8 cellular contexts compared by ENCODE assay signal in genomic region chr5:38382898-38383297, GRCh38.
DNase-seq lines count a peak whose midpoint lies in the region; ATAC-seq and TF ChIP-seq lines count a peak whose summit lies in the region.

No MANE protein-coding gene starts in this region.

- no peaks in the 10 kb centered on the region for H3K36me3 ChIP-seq in neutrophil

- H3K27me3 ChIP-seq in neutrophil, result peaks cover 42% of the 10 kb centered on the region

- TF ChIP-seq CTCF in fibroblast of the aortic adventitia (IDR thresholded peaks at IDR 0.05; ENCODE audit: insufficient read depth, low read length) (peak; percentile 88), neutrophil (IDR thresholded peaks at IDR 0.05) (peak; percentile 48)

- H3K4me3 ChIP-seq in fibroblast of the aortic adventitia (ENCODE audit: low read depth, low read length) (no peak overlapping the region), neutrophil (ENCODE audit: low read depth in 1 of 2, low read length in 1 of 2) (no peak overlapping the region)

- no peak overlapping the region for H3K27ac ChIP-seq in neutrophil

- H3K9me3 ChIP-seq in neutrophil, result no peaks in the 10 kb centered on the region

- ATAC-seq in GM21619 (IDR thresholded peaks at IDR 0.05; ENCODE audit: unreplicated experiment), result peak; percentile 97

- H3K4me1 ChIP-seq in neutrophil (ENCODE audit: control insufficient read depth in 1 of 2, insufficient read depth in 1 of 2, low read depth in 1 of 2, low read length in 1 of 2), result no peaks in the 10 kb centered on the region

- DNase-seq in ELF-1 (ENCODE audit: low read depth, low spot score), result peak; percentile 79
- DNase-seq in HUDEP-2 (lab: John Stamatoyannopoulos, UW; ENCODE audit: unreplicated experiment in 76 of 76), result peak in 44 of 76 experiments; percentile 1 to 61 (median 16)
- peak; percentile 48 for DNase-seq in NOMO-1 treated with DMSO at 0.1 percent for 48 hours (lab: John Stamatoyannopoulos, UW; ENCODE audit: unreplicated experiment)
- DNase-seq in activated T-cell treated with anti-CD3 and anti-CD28 coated beads for 48 hours (ENCODE audit: low read depth), result peak; percentile 42
- DNase-seq in fibroblast of the aortic adventitia (ENCODE audit: low read depth), result peak; percentile 75
- DNase-seq in ureter (ENCODE audit: low spot score), result peak; percentile 69

Comparison
In these comparisons a context has a peak if more than half of its experiments do, and no peak if none do; other contexts are left out.
1. DNase-seq: peak in every context shown above with its lines; median percentile 79 in ELF-1; 75 in fibroblast of the aortic adventitia; 69 in ureter; 48 in NOMO-1 treated with DMSO at 0.1 percent for 48 hours; 42 in activated T-cell treated with anti-CD3 and anti-CD28 coated beads for 48 hours; 16 in HUDEP-2.